ENCODE assay signal across 29 cellular contexts in the genomic region with DNA sequence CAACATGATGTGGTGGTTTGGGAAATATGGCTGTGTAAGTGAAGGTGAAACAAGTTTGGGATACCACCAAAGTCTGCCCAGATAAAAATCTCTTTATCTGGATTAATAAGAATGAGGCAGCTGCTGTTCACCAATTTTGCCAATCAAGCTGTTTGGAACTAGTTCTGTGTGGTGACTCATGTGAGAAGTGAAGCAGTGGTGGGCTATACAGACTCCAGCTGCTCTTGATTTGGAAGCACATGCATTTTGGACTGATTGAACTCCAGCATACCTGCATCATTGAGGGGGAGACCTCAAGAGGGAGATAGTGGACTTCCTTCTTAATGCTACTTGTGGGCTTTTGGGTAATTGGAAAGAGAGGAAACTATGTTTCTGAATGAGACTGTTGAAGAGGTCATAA.
"Had no signal": no experiment of that assay in that cellular context is flagged by ENCODE, and none has a peak within 500 bp of the region (broad histone marks: within the 10 kb centered on the region; RNA-seq: fewer than 3 reads in every experiment).

No MANE protein-coding gene starts in this region.

- H3K4me1 ChIP-seq: adrenal gland, sigmoid colon, tibial nerve had no signal

- H3K4me2 ChIP-seq: hepatocyte, smooth muscle cell had no signal

- H3K4me3 ChIP-seq: adrenal gland, cardiac muscle cell, coronary artery, dorsolateral prefrontal cortex, hepatocyte, mucosa of descending colon, sigmoid colon, smooth muscle cell, tibial nerve had no signal

- H3K79me2 ChIP-seq: hepatocyte had no signal

- H3K27ac ChIP-seq: adrenal gland, cardiac muscle cell, coronary artery, dorsolateral prefrontal cortex, hepatocyte, neutrophil, sigmoid colon, tibial nerve, WERI-Rb-1 had no signal

- H3K36me3 ChIP-seq: adrenal gland, cardiac muscle cell, neutrophil, sigmoid colon, tibial nerve, WERI-Rb-1 had no signal

- DNase-seq: activated CD4-positive, alpha-beta T cell treated with anti-CD3 and anti-CD28 coated beads for 48 hours; activated CD4-positive, alpha-beta T cell treated with anti-CD3 and anti-CD28 coated beads, Interleukin-2, amount 50 U/mL, for 48 hours; activated CD8-positive, alpha-beta memory T cell treated with anti-CD3 and anti-CD28 coated beads for 24 hours; activated effector memory CD4-positive, alpha-beta T cell treated with anti-CD3 and anti-CD28 coated beads, Interleukin-2, amount 50 U/mL, for 16 hours; activated naive CD4-positive, alpha-beta T cell treated with anti-CD3 and anti-CD28 coated beads for 36 hours; activated naive CD8-positive, alpha-beta T cell treated with anti-CD3 and anti-CD28 coated beads for 36 hours; adrenal gland; aorta; cerebellar nuclear complex; dorsolateral prefrontal cortex; effector memory CD4-positive, alpha-beta T cell; foreskin melanocyte; left cardiac atrium; left ventricle myocardium superior; mucosa of descending colon; nephron progenitor cell; sigmoid colon; stimulated activated CD4-positive, alpha-beta T cell treated with anti-CD3 and anti-CD28 coated beads, Interleukin-2, amount 100 ng/mL, for 24 hours; stimulated activated naive CD4-positive, alpha-beta T cell; SW 1271; T-helper 9 cell; WERI-Rb-1 had no signal

- ATAC-seq: activated CD4-positive, CD25-positive, alpha-beta regulatory T cell treated with anti-CD3 and anti-CD28 coated beads, Interleukin-2, amount 50 U/mL, for 24 hours; left cardiac atrium; left ventricle myocardium superior; mucosa of descending colon had no signal

- H3K27me3 ChIP-seq: adrenal gland, cardiac muscle cell, dorsolateral prefrontal cortex, hepatocyte, neutrophil, sigmoid colon, tibial nerve had no signal

- H2AFZ ChIP-seq: hepatocyte had no signal

- H3K9me3 ChIP-seq: adrenal gland, mucosa of descending colon, neutrophil, sigmoid colon, tibial nerve had no signal
